In genomic region chrX:154549766-154550165, GRCh38 we compare ENCODE assay signal across 14 cellular contexts. TPM values are rescaled to one million over a fixed set of nuclear protein-coding genes. Genes with fewer than 3 reads are reported as not detected.
DNase-seq lines count a peak whose midpoint lies in the region; ATAC-seq and TF ChIP-seq lines count a peak whose summit lies in the region.
"Had no signal": no experiment of that assay in that cellular context is flagged by ENCODE, and none has a peak within 500 bp of the region (broad histone marks: within the 10 kb centered on the region; RNA-seq: fewer than 3 reads in every experiment).

No MANE protein-coding gene starts in this region.

- ATAC-seq in activated CD8-positive, alpha-beta T cell treated with anti-CD3 and anti-CD28 coated beads for 36 hours: no peak
- ATAC-seq in HG03457 (IDR thresholded peaks at IDR 0.05; ENCODE audit: unreplicated experiment) (no peak), HG03175 (IDR thresholded peaks at IDR 0.05; ENCODE audit: unreplicated experiment) (no peak)

- POLR2A ChIA-PET in activated CD8-positive, alpha-beta T cell treated with anti-CD3 and anti-CD28 coated beads for 36 hours (lab: Charles Lee): no interaction called here

- H3K27me3 Mint-ChIP-seq in activated naive CD4-positive, alpha-beta T cell treated with anti-CD3 and anti-CD28 coated beads, Interleukin-2, amount 50 U/mL, for 24 hours: no peaks in the 10 kb centered on the region
- no peaks in the 10 kb centered on the region for H3K27me3 Mint-ChIP-seq in activated CD8-positive, alpha-beta T cell treated with anti-CD3 and anti-CD28 coated beads for 36 hours

- peak overlapping the region; percentile 64 for H3K4me3 Mint-ChIP-seq in activated naive CD4-positive, alpha-beta T cell treated with anti-CD3 and anti-CD28 coated beads, Interleukin-2, amount 50 U/mL, for 24 hours
- peak overlapping the region; percentile 97 for H3K4me3 Mint-ChIP-seq in activated CD8-positive, alpha-beta T cell treated with anti-CD3 and anti-CD28 coated beads for 36 hours

- TF ChIP-seq CTCF in activated CD8-positive, alpha-beta T cell treated with anti-CD3 and anti-CD28 coated beads for 36 hours (IDR thresholded peaks at IDR 0.05): no peak
- TF ChIP-seq CTCF in fibroblast of mammary gland (conservative IDR thresholded peaks at IDR 0.05; ENCODE audit: control insufficient read depth, insufficient read depth, low read depth, low read length) (no peak), esophagus muscularis mucosa (IDR thresholded peaks at IDR 0.05) (no peak)

- peaks cover 6% of the 10 kb centered on the region for H3K36me3 Mint-ChIP-seq in activated naive CD4-positive, alpha-beta T cell treated with anti-CD3 and anti-CD28 coated beads, Interleukin-2, amount 50 U/mL, for 24 hours
- H3K36me3 Mint-ChIP-seq in activated CD8-positive, alpha-beta T cell treated with anti-CD3 and anti-CD28 coated beads for 36 hours (ENCODE audit: low read depth): peaks cover 36% of the 10 kb centered on the region

- CTCF ChIA-PET in activated CD8-positive, alpha-beta T cell treated with anti-CD3 and anti-CD28 coated beads for 36 hours (lab: Charles Lee): no interaction called here

- no peak for DNase-seq in activated naive CD4-positive, alpha-beta T cell treated with Interleukin-2 at 50 U/mL for 16 hours
- no peak for DNase-seq in activated CD8-positive, alpha-beta T cell treated with anti-CD3 and anti-CD28 coated beads for 36 hours
- DNase-seq in fibroblast of mammary gland (ENCODE audit: low read depth) (peak; percentile 41), esophagus muscularis mucosa (ENCODE audit: extremely low spot score) (no peak), hepatic stellate cell (ENCODE audit: low spot score) (no peak)
- DNase-seq: activated CD8-positive, alpha-beta memory T cell treated with anti-CD3 and anti-CD28 coated beads for 24 hours; GF-D8; NCI-H187 treated with DMSO at 0.1 percent for 48 hours; uterus had no signal

- no peak for TF ChIP-seq POLR2A in esophagus muscularis mucosa (IDR thresholded peaks at IDR 0.05; ENCODE audit: low read depth)

- H3K9me3 ChIP-seq in esophagus muscularis mucosa: peaks cover 0 to 4% (median 0%) of the 10 kb centered on the region in 4 donors
- H3K9me3 ChIP-seq: uterus had no signal

- intact Hi-C loops in activated CD8-positive, alpha-beta T cell treated with anti-CD3 and anti-CD28 coated beads for 36 hours (cut with micrococcal nuclease): no loop called here
- intact Hi-C loops in esophagus muscularis mucosa (cut with DNase I): no loop called here

- H3K4me3 ChIP-seq in fibroblast of mammary gland (ENCODE audit: control insufficient read depth, low read depth, low read length) (no peak overlapping the region), esophagus muscularis mucosa (no peak overlapping the region)
- H3K4me3 ChIP-seq: SK-N-MC, uterus had no signal

- no peaks in the 10 kb centered on the region for H3K27me3 ChIP-seq in esophagus muscularis mucosa
- H3K27me3 ChIP-seq: uterus had no signal

- peak overlapping the region; percentile 80 for H3K27ac Mint-ChIP-seq in activated naive CD4-positive, alpha-beta T cell treated with anti-CD3 and anti-CD28 coated beads, Interleukin-2, amount 50 U/mL, for 24 hours
- H3K27ac Mint-ChIP-seq in activated CD8-positive, alpha-beta T cell treated with anti-CD3 and anti-CD28 coated beads for 36 hours: peak overlapping the region; percentile 77

- H3K9me3 Mint-ChIP-seq in activated naive CD4-positive, alpha-beta T cell treated with anti-CD3 and anti-CD28 coated beads, Interleukin-2, amount 50 U/mL, for 24 hours: no peaks in the 10 kb centered on the region
- no peaks in the 10 kb centered on the region for H3K9me3 Mint-ChIP-seq in activated CD8-positive, alpha-beta T cell treated with anti-CD3 and anti-CD28 coated beads for 36 hours

- 70% methylated on average over 1 of the region's 1 CpG for WGBS in esophagus muscularis mucosa

- H3K4me1 Mint-ChIP-seq in activated naive CD4-positive, alpha-beta T cell treated with anti-CD3 and anti-CD28 coated beads, Interleukin-2, amount 50 U/mL, for 24 hours: peaks cover 46% of the 10 kb centered on the region
- peaks cover 36% of the 10 kb centered on the region for H3K4me1 Mint-ChIP-seq in activated CD8-positive, alpha-beta T cell treated with anti-CD3 and anti-CD28 coated beads for 36 hours (ENCODE audit: low read depth)

- H3K27ac ChIP-seq in esophagus muscularis mucosa (replicated peaks in 1 of 4): no peak overlapping the region
- H3K27ac ChIP-seq: KMS-11, SK-N-MC, uterus had no signal

- H3K36me3 ChIP-seq in esophagus muscularis mucosa: peaks cover 0 to 23% (median 13%) of the 10 kb centered on the region in 4 donors
- H3K36me3 ChIP-seq: uterus had no signal

- peaks cover 10 to 41% (median 35%) of the 10 kb centered on the region in 4 donors for H3K4me1 ChIP-seq in esophagus muscularis mucosa
- H3K4me1 ChIP-seq: uterus had no signal

- TF ChIP-seq EP300 in esophagus muscularis mucosa (IDR thresholded peaks at IDR 0.05): no peak

RNA-seq across cellular contexts. Expression of gene IKBKG, which starts 2.3 kb away (rescaled TPM):
- total RNA-seq in activated CD8-positive, alpha-beta T cell treated with anti-CD3 and anti-CD28 coated beads for 36 hours: 10 to 100 TPM; 34.4 to 40.6 TPM
- total RNA-seq in esophagus muscularis mucosa: 10 to 100 TPM; 12.0 to 18.3 (median 17.3) TPM

RNA-seq across cellular contexts. Expression of gene G6PD, which starts 3.1 kb away (rescaled TPM):
- 10 to 100 TPM; 88.4 to 92.5 TPM for total RNA-seq in activated CD8-positive, alpha-beta T cell treated with anti-CD3 and anti-CD28 coated beads for 36 hours
- total RNA-seq in esophagus muscularis mucosa: 10 to 100 TPM; 22.0 to 43.8 (median 27.3) TPM

RNA-seq across cellular contexts. Expression of gene FAM3A, which starts 33.7 kb away (rescaled TPM):
- 10 to 100 TPM; 27.9 to 31.9 TPM for total RNA-seq in activated CD8-positive, alpha-beta T cell treated with anti-CD3 and anti-CD28 coated beads for 36 hours
- 10 to 100 TPM; 34.9 to 49.4 (median 40.4) TPM for total RNA-seq in esophagus muscularis mucosa

RNA-seq across cellular contexts. Expression of gene CTAG1A, which starts 35.2 kb away (rescaled TPM):
- not detected for total RNA-seq in activated CD8-positive, alpha-beta T cell treated with anti-CD3 and anti-CD28 coated beads for 36 hours
- not detected for total RNA-seq in esophagus muscularis mucosa
- total RNA-seq: uterus had no signal

RNA-seq across cellular contexts. Expression of gene SLC10A3, which starts 59.3 kb away (rescaled TPM):
- 10 to 100 TPM; 13.2 to 14.1 TPM for total RNA-seq in activated CD8-positive, alpha-beta T cell treated with anti-CD3 and anti-CD28 coated beads for 36 hours
- total RNA-seq in esophagus muscularis mucosa: 10 to 100 TPM; 24.5 to 44.9 (median 38.1) TPM
